ENCODE assay signal across 37 cellular contexts in genomic region chr13:22549126-22549525, GRCh38.
"Had no signal": no experiment of that assay in that cellular context is flagged by ENCODE, and none has a peak within 500 bp of the region (broad histone marks: within the 10 kb centered on the region; RNA-seq: fewer than 3 reads in every experiment).

No MANE protein-coding gene starts in this region.

- H3K4me1 ChIP-seq: body of pancreas, breast epithelium had no signal

- DNase-seq: activated B cell treated with CpG ODN at 0.5 μM for 24 hours; activated CD4-positive, alpha-beta memory T cell treated with anti-CD3 and anti-CD28 coated beads for 36 hours; activated CD4-positive, alpha-beta T cell treated with anti-CD3 and anti-CD28 coated beads for 4 hours; activated CD4-positive, alpha-beta T cell treated with anti-CD3 and anti-CD28 coated beads, Interleukin-2, amount 10 ng/mL, durations not matched to agents 24 days and 14 days; activated CD4-positive, alpha-beta T cell treated with anti-CD3 and anti-CD28 coated beads, Interleukin-2, amount 50 U/mL, for 1 hour; activated CD4-positive, alpha-beta T cell treated with anti-CD3 and anti-CD28 coated beads, Interleukin-2, amount 50 U/mL, for 4 hours; activated CD4-positive, CD25-positive, alpha-beta regulatory T cell treated with anti-CD3 and anti-CD28 coated beads, Interleukin-2, amount 50 U/mL, for 72 hours; activated CD8-positive, alpha-beta memory T cell treated with anti-CD3 and anti-CD28 coated beads, Interleukin-2, amount 50 U/mL, for 4 hours; activated CD8-positive, alpha-beta T cell treated with anti-CD3 and anti-CD28 coated beads for 36 hours; activated effector memory CD4-positive, alpha-beta T cell treated with anti-CD3 and anti-CD28 coated beads, Interleukin-2, amount 50 U/mL, for 16 hours; activated gamma-delta T cell treated with Interleukin-2 at 50 U/mL for 16 hours; activated naive CD4-positive, alpha-beta T cell; activated naive CD4-positive, alpha-beta T cell treated with anti-CD3 and anti-CD28 coated beads for 36 hours; activated naive CD4-positive, alpha-beta T cell treated with anti-CD3 and anti-CD28 coated beads, Interleukin-2, amount 50 U/mL, for 16 hours; activated naive CD8-positive, alpha-beta T cell treated with anti-CD3 and anti-CD28 coated beads, Interleukin-2, amount 10 ng/mL, durations not matched to agents 7 days and 5 days; activated naive CD8-positive, alpha-beta T cell treated with anti-CD3 and anti-CD28 coated beads, Interleukin-2, amount 50 U/mL, for 24 hours; activated T-cell treated with anti-CD3 and anti-CD28 coated beads for 4 hours; activated T-cell treated with anti-CD3 and anti-CD28 coated beads, Interleukin-2, amount 50 U/mL, for 1 hour; activated T-cell treated with anti-CD3 and anti-CD28 coated beads, Interleukin-2, amount 50 U/mL, for 4 hours; activated T-cell treated with anti-CD3 and anti-CD28 coated beads, Interleukin-2, amount 50 U/mL, for 72 hours; amniotic stem cell; aorta; body of pancreas; brain microvascular endothelial cell; central memory CD4-positive, alpha-beta T cell; T-helper 1 cell; T-helper 2 cell; T-helper 9 cell had no signal

- H3K27me3 ChIP-seq: body of pancreas, brain microvascular endothelial cell, breast epithelium had no signal

- H3K27ac Mint-ChIP-seq: activated B cell treated with CpG ODN at 0.5 μM for 24 hours; activated CD4-positive, alpha-beta memory T cell treated with anti-CD3 and anti-CD28 coated beads for 36 hours; activated CD4-positive, alpha-beta T cell treated with anti-CD3 and anti-CD28 coated beads, Interleukin-2, amount 10 ng/mL, durations not matched to agents 24 days and 14 days; activated CD8-positive, alpha-beta T cell treated with anti-CD3 and anti-CD28 coated beads for 36 hours; activated naive CD4-positive, alpha-beta T cell treated with anti-CD3 and anti-CD28 coated beads for 36 hours; activated naive CD8-positive, alpha-beta T cell; activated naive CD8-positive, alpha-beta T cell treated with anti-CD3 and anti-CD28 coated beads, Interleukin-2, amount 10 ng/mL, durations not matched to agents 7 days and 5 days; activated naive CD8-positive, alpha-beta T cell treated with anti-CD3 and anti-CD28 coated beads, Interleukin-2, amount 50 U/mL, for 24 hours; activated T-cell treated with anti-CD3 and anti-CD28 coated beads, Interleukin-2, amount 50 U/mL, for 72 hours; activated T-helper 1 cell treated with anti-CD3 and anti-CD28 coated beads, Interleukin-12 subunit alpha, Interleukin-12 subunit beta, Interleukin-2, Interleukin-4 antibody, amounts not matched to agents 30 ng/mL and 10 ng/mL and 1 ng/mL, durations not matched to agents 14 hours and 24 hours and 36 hours; activated T-helper 17 cell treated with anti-CD3 and anti-CD28 coated beads, Interleukin-2, amount 50 U/mL, for 72 hours; T-helper 1 cell treated with Interleukin-12 subunit alpha and Interleukin-12 subunit beta and Interleukin-4 antibody, amounts not matched to agents 30 μg/mL and 1 μg/mL, for 36 hours; T-helper 2 cell treated with Interferon-gamma antibody and Interleukin-4, amounts not matched to agents 5 μg/mL and 100 μg/mL, for 36 hours had no signal

- H3K36me3 ChIP-seq: brain microvascular endothelial cell, breast epithelium had no signal

- H3K9me3 Mint-ChIP-seq: activated CD4-positive, alpha-beta memory T cell treated with anti-CD3 and anti-CD28 coated beads for 36 hours; activated T-helper 17 cell treated with anti-CD3 and anti-CD28 coated beads, Interleukin-2, amount 50 U/mL, for 72 hours had no signal

- H3K9me3 ChIP-seq: body of pancreas had no signal

- H3K4me3 ChIP-seq: body of pancreas, breast epithelium had no signal

- ATAC-seq: activated CD8-positive, alpha-beta T cell treated with anti-CD3 and anti-CD28 coated beads for 36 hours; activated naive CD8-positive, alpha-beta T cell treated with anti-CD3 and anti-CD28 coated beads, Interleukin-2, amount 50 U/mL, for 24 hours; activated T-cell treated with anti-CD3 and anti-CD28 coated beads, Interleukin-2, amount 50 U/mL, for 4 hours; activated T-cell treated with anti-CD3 and anti-CD28 coated beads, Interleukin-2, amount 50 U/mL, for 72 hours; activated T-helper 17 cell treated with anti-CD3 and anti-CD28 coated beads, Interleukin-2, amount 50 U/mL, for 72 hours; body of pancreas had no signal

- H3K36me3 Mint-ChIP-seq: activated CD4-positive, alpha-beta memory T cell treated with anti-CD3 and anti-CD28 coated beads for 36 hours; activated naive CD8-positive, alpha-beta T cell; activated naive CD8-positive, alpha-beta T cell treated with anti-CD3 and anti-CD28 coated beads, Interleukin-2, amount 10 ng/mL, durations not matched to agents 7 days and 5 days had no signal

- FAIRE-seq: astrocyte, TTC549 had no signal

- H3K27ac ChIP-seq: body of pancreas, brain microvascular endothelial cell, breast epithelium, VCaP had no signal
